1 cellular context compared by ENCODE assay signal in the genomic region with DNA sequence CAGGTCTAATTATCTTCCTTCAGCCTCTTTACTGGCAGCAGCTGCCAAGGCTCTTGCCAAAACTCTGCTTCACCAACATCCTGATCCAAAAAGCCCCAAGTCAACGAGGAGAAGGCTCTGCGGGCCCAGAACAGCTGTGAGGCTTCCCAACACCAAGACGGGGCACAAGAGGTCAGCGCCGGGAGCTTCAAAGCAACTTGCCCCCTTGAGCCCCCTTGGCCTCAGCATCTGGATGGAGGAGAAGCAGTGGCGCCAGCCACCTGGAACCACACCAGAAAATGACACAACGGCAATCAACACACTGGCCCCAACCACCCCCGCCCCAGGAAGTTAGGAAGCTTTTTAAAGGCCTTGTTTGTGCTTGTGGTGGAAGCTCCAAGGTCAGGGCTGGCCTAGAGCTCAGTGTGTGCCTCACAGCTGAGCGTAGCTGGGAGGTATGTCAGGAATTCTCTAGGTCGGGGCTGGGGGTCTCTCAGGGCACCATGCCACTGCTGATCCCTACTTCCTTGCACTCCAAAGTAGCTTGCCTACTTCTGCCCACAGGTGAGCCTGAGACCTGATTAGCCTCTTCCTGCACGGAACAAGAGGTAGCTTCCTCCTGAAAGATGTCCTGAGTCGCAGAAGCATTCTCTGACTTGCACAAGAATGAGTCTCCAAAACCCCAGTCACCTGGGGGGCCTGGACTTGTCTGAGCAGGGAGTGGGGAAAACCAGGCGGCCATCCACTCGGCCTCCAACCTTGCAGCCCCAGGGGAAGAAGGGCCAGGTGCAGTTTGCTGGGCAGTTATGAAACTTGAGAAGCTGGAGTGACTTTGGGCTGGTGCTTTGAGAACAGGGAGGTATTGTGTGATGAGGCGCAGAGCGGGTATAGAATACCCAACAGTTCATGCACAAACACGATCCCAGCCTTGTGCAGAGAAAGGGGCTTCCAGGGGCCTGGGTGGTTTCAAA.
TF ChIP-seq lines count a peak whose summit lies in the region.

No MANE protein-coding gene starts in this region.

TF ChIP-seq in HepG2, 621 proteins besides CTCF, POLR2A, EP300 and RAD21 (continued from another document and continues in another):
- TF ChIP-seq DMTF1 (CRISPR knock-in tag; IDR thresholded peaks at IDR 0.05) (no peak), TAF15 (IDR thresholded peaks at IDR 0.05; ENCODE audit: low read depth, low read length, poor library complexity, severe bottlenecking) (no peak), RFXANK (CRISPR knock-in tag; IDR thresholded peaks at IDR 0.05) (no peak), ZNF672 (CRISPR knock-in tag; IDR thresholded peaks at IDR 0.05) (no peak), TARDBP (CRISPR knock-in tag; IDR thresholded peaks at IDR 0.05) (peak; percentile 83), ZNF816 (CRISPR knock-in tag; IDR thresholded peaks at IDR 0.05; ENCODE audit: borderline replicate concordance) (no peak), SMARCE1 (IDR thresholded peaks at IDR 0.05; ENCODE audit: borderline replicate concordance) (no peak), HOXA7 (CRISPR knock-in tag; IDR thresholded peaks at IDR 0.05) (no peak), ZNF468 (CRISPR knock-in tag; IDR thresholded peaks at IDR 0.05) (no peak), SRY (CRISPR knock-in tag; IDR thresholded peaks at IDR 0.05) (0 out of 2 replicates have a peak, but pooled peaks have one; percentile 37), SOX13 (IDR thresholded peaks at IDR 0.05) (no peak), SOX13 (CRISPR knock-in tag; conservative IDR thresholded peaks at IDR 0.05 in 1 of 2, IDR thresholded peaks at IDR 0.05 in 1 of 2) (peak in 1 of 2 experiments; percentile 63; a peak in 2 of 4 replicates), KDM6A (CRISPR knock-in tag; IDR thresholded peaks at IDR 0.05; ENCODE audit: low read depth) (peak; percentile 43; the same call in 1 of the 2 replicates), ZNF180 (CRISPR knock-in tag; IDR thresholded peaks at IDR 0.05; ENCODE audit: borderline replicate concordance, low read depth) (no peak), UBTF (CRISPR knock-in tag; IDR thresholded peaks at IDR 0.05) (peak; percentile 20; the same call in 1 of the 2 replicates), NR2F2 (IDR thresholded peaks at IDR 0.05; ENCODE audit: borderline replicate concordance, low read depth) (peak; percentile 81; the same call in 1 of the 2 replicates), SP140L (CRISPR knock-in tag; IDR thresholded peaks at IDR 0.05; ENCODE audit: borderline replicate concordance) (no peak), YY1 (IDR thresholded peaks at IDR 0.05; ENCODE audit: insufficient read depth, insufficient replicate concordance, low read depth, low read length) (no peak), BATF2 (CRISPR knock-in tag; IDR thresholded peaks at IDR 0.05) (no peak), ZC3H13 (CRISPR knock-in tag; IDR thresholded peaks at IDR 0.05) (no peak), ZNF569 (CRISPR knock-in tag; IDR thresholded peaks at IDR 0.05; ENCODE audit: borderline replicate concordance) (no peak), CBX2 (IDR thresholded peaks at IDR 0.05; ENCODE audit: low read depth, low read length) (no peak), CBX2 (CRISPR knock-in tag; IDR thresholded peaks at IDR 0.05; ENCODE audit: low read depth) (no peak), ZNF3 (CRISPR knock-in tag; IDR thresholded peaks at IDR 0.05) (no peak), ZNF503 (CRISPR knock-in tag; IDR thresholded peaks at IDR 0.05) (no peak; the same call in 1 of the 2 replicates), JUND (CRISPR knock-in tag; IDR thresholded peaks at IDR 0.05) (peak; percentile 75), ZBTB25 (CRISPR knock-in tag; IDR thresholded peaks at IDR 0.05) (no peak), ETV5 (CRISPR knock-in tag; IDR thresholded peaks at IDR 0.05; ENCODE audit: borderline replicate concordance) (peak; percentile 77), POLR2AphosphoS2 (IDR thresholded peaks at IDR 0.05; ENCODE audit: low read depth, low read length) (no peak), ZNF766 (CRISPR knock-in tag; IDR thresholded peaks at IDR 0.05; ENCODE audit: borderline replicate concordance) (no peak), ELF4 (CRISPR knock-in tag; IDR thresholded peaks at IDR 0.05; ENCODE audit: borderline replicate concordance) (no peak), MXD3 (CRISPR knock-in tag; IDR thresholded peaks at IDR 0.05) (no peak), ZNF367 (CRISPR knock-in tag; IDR thresholded peaks at IDR 0.05; ENCODE audit: borderline replicate concordance) (no peak), ZNF136 (CRISPR knock-in tag; IDR thresholded peaks at IDR 0.05; ENCODE audit: low read depth) (no peak), TCF7L2 (IDR thresholded peaks at IDR 0.05; ENCODE audit: low read depth, low read length) (peak; percentile 67)
- TF ChIP-seq, protein P1, sequence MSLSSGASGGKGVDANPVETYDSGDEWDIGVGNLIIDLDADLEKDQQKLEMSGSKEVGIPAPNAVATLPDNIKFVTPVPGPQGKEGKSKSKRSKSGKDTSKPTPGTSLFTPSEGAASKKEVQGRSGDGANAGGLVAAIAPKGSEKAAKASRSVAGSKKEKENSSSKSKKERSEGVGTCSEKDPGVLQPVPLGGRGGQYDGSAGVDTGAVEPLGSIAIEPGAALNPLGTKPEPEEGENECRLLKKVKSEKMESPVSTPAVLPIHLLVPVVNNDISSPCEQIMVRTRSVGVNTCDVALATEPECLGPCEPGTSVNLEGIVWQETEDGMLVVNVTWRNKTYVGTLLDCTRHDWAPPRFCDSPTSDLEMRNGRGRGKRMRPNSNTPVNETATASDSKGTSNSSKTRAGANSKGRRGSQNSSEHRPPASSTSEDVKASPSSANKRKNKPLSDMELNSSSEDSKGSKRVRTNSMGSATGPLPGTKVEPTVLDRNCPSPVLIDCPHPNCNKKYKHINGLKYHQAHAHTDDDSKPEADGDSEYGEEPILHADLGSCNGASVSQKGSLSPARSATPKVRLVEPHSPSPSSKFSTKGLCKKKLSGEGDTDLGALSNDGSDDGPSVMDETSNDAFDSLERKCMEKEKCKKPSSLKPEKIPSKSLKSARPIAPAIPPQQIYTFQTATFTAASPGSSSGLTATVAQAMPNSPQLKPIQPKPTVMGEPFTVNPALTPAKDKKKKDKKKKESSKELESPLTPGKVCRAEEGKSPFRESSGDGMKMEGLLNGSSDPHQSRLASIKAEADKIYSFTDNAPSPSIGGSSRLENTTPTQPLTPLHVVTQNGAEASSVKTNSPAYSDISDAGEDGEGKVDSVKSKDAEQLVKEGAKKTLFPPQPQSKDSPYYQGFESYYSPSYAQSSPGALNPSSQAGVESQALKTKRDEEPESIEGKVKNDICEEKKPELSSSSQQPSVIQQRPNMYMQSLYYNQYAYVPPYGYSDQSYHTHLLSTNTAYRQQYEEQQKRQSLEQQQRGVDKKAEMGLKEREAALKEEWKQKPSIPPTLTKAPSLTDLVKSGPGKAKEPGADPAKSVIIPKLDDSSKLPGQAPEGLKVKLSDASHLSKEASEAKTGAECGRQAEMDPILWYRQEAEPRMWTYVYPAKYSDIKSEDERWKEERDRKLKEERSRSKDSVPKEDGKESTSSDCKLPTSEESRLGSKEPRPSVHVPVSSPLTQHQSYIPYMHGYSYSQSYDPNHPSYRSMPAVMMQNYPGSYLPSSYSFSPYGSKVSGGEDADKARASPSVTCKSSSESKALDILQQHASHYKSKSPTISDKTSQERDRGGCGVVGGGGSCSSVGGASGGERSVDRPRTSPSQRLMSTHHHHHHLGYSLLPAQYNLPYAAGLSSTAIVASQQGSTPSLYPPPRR (CRISPR knock-in tag; IDR thresholded peaks at IDR 0.05; ENCODE audit: borderline replicate concordance): peak; percentile 28; the same call in 1 of the 2 replicates
- TF ChIP-seq, protein P2, sequence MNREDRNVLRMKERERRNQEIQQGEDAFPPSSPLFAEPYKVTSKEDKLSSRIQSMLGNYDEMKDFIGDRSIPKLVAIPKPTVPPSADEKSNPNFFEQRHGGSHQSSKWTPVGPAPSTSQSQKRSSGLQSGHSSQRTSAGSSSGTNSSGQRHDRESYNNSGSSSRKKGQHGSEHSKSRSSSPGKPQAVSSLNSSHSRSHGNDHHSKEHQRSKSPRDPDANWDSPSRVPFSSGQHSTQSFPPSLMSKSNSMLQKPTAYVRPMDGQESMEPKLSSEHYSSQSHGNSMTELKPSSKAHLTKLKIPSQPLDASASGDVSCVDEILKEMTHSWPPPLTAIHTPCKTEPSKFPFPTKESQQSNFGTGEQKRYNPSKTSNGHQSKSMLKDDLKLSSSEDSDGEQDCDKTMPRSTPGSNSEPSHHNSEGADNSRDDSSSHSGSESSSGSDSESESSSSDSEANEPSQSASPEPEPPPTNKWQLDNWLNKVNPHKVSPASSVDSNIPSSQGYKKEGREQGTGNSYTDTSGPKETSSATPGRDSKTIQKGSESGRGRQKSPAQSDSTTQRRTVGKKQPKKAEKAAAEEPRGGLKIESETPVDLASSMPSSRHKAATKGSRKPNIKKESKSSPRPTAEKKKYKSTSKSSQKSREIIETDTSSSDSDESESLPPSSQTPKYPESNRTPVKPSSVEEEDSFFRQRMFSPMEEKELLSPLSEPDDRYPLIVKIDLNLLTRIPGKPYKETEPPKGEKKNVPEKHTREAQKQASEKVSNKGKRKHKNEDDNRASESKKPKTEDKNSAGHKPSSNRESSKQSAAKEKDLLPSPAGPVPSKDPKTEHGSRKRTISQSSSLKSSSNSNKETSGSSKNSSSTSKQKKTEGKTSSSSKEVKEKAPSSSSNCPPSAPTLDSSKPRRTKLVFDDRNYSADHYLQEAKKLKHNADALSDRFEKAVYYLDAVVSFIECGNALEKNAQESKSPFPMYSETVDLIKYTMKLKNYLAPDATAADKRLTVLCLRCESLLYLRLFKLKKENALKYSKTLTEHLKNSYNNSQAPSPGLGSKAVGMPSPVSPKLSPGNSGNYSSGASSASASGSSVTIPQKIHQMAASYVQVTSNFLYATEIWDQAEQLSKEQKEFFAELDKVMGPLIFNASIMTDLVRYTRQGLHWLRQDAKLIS (CRISPR knock-in tag; IDR thresholded peaks at IDR 0.05): no peak
